ENCODE assay signal across 18 cellular contexts in genomic region chr10:529831-530230, GRCh38.
"Had no signal": no experiment of that assay in that cellular context is flagged by ENCODE, and none has a peak within 500 bp of the region (broad histone marks: within the 10 kb centered on the region; RNA-seq: fewer than 3 reads in every experiment).

No MANE protein-coding gene starts in this region.

- H3K27me3 ChIP-seq: esophagus squamous epithelium, gastroesophageal sphincter, uterus had no signal

- H3K4me3 Mint-ChIP-seq: dendritic cell treated with granulocyte-macrophage colony-stimulating factor and Interleukin-4, amounts not matched to agents 40 ng/mL and 50 ng/mL, for 4 days; naive B cell had no signal

- H3K9me3 ChIP-seq: esophagus squamous epithelium, gastroesophageal sphincter, left ventricle myocardium inferior, neutrophil, uterus had no signal

- H3K9me3 Mint-ChIP-seq: dendritic cell treated with granulocyte-macrophage colony-stimulating factor and Interleukin-4, amounts not matched to agents 40 ng/mL and 50 ng/mL, for 4 days; naive B cell had no signal

- H3K27ac Mint-ChIP-seq: dendritic cell treated with granulocyte-macrophage colony-stimulating factor and Interleukin-4, amounts not matched to agents 40 ng/mL and 50 ng/mL, for 4 days; naive B cell had no signal

- DNase-seq: esophagus squamous epithelium; foreskin fibroblast; glutamatergic neuron; left cardiac atrium; left ventricle myocardium inferior; mesenchymal stem cell; naive B cell; small intestine; stimulated activated CD4-positive, alpha-beta T cell treated with anti-CD3 and anti-CD28 coated beads, Interleukin-2, amount 100 ng/mL, for 48 hours; stimulated activated naive CD4-positive, alpha-beta T cell treated with Interleukin-2 at 50 U/mL for 16 hours; trophoblast cell had no signal

- H3K4me1 ChIP-seq: uterus had no signal

- H3K4me3 ChIP-seq: esophagus squamous epithelium, gastroesophageal sphincter, left ventricle myocardium inferior, lung, uterus had no signal

- H3K36me3 ChIP-seq: esophagus squamous epithelium, gastroesophageal sphincter, left ventricle myocardium inferior, neutrophil, uterus had no signal

- H3K36me3 Mint-ChIP-seq: naive B cell had no signal

- H3K27ac ChIP-seq: esophagus squamous epithelium, gastroesophageal sphincter, left ventricle myocardium inferior, neutrophil, uterus had no signal

- FAIRE-seq: colon, keratinocyte, small intestine had no signal

- H3K4me1 Mint-ChIP-seq: naive B cell had no signal

- ATAC-seq: gastroesophageal sphincter, left cardiac atrium had no signal
